In genomic region chr20:37347347-37347823, GRCh38 we compare ENCODE assay signal across 2 cellular contexts.
TF ChIP-seq lines count a peak whose summit lies in the region.

No MANE protein-coding gene starts in this region.

TF ChIP-seq in SK-N-SH, 30 proteins besides CTCF, POLR2A, EP300 and RAD21 (continued from another document):
- no peak for TF ChIP-seq IRF3 (IDR thresholded peaks at IDR 0.05; ENCODE audit: low read depth, low read length)

TF ChIP-seq in SK-N-SH treated with all-trans-retinoic acid at 6 μM for 48 hours, 23 proteins besides CTCF, POLR2A, EP300 and RAD21 (continued from another document):
- TF ChIP-seq CSDC2 (CRISPR knock-in tag; IDR thresholded peaks at IDR 0.05) (no peak), PPARA (CRISPR knock-in tag; IDR thresholded peaks at IDR 0.05; ENCODE audit: borderline replicate concordance) (no peak), ZNF565 (CRISPR knock-in tag; conservative IDR thresholded peaks at IDR 0.05; ENCODE audit: low read depth) (no peak), RARB (CRISPR knock-in tag; IDR thresholded peaks at IDR 0.05) (no peak), CREB5 (CRISPR knock-in tag; IDR thresholded peaks at IDR 0.05; ENCODE audit: low read depth) (no peak), ZC3H10 (CRISPR knock-in tag; IDR thresholded peaks at IDR 0.05) (no peak), ESRRG (CRISPR knock-in tag; IDR thresholded peaks at IDR 0.05) (no peak), TCF4 (CRISPR knock-in tag; IDR thresholded peaks at IDR 0.05; ENCODE audit: borderline replicate concordance) (no peak), TSHZ2 (CRISPR knock-in tag; IDR thresholded peaks at IDR 0.05) (no peak), ARNTL (CRISPR knock-in tag; IDR thresholded peaks at IDR 0.05; ENCODE audit: borderline replicate concordance, low read depth) (no peak), ISL1 (CRISPR knock-in tag; IDR thresholded peaks at IDR 0.05) (no peak), BACH2 (CRISPR knock-in tag; IDR thresholded peaks at IDR 0.05; ENCODE audit: borderline replicate concordance) (no peak), PATZ1 (CRISPR knock-in tag; IDR thresholded peaks at IDR 0.05; ENCODE audit: borderline replicate concordance) (no peak), ZFP3 (CRISPR knock-in tag; IDR thresholded peaks at IDR 0.05) (no peak), GLIS3 (CRISPR knock-in tag; IDR thresholded peaks at IDR 0.05) (no peak)
